Comparison of ENCODE assay signal across 1 cellular context in genomic region chr14:59251811-59252771, GRCh38.
TF ChIP-seq lines count a peak whose summit lies in the region.

No MANE protein-coding gene starts in this region.

TF ChIP-seq in SK-N-SH, 30 proteins besides CTCF, POLR2A, EP300 and RAD21 (continued from another document):
- TF ChIP-seq, protein P1, sequence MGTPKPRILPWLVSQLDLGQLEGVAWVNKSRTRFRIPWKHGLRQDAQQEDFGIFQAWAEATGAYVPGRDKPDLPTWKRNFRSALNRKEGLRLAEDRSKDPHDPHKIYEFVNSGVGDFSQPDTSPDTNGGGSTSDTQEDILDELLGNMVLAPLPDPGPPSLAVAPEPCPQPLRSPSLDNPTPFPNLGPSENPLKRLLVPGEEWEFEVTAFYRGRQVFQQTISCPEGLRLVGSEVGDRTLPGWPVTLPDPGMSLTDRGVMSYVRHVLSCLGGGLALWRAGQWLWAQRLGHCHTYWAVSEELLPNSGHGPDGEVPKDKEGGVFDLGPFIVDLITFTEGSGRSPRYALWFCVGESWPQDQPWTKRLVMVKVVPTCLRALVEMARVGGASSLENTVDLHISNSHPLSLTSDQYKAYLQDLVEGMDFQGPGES (IDR thresholded peaks at IDR 0.05; ENCODE audit: low read depth, low read length), result no peak
- TF ChIP-seq NRF1 (IDR thresholded peaks at IDR 0.05; ENCODE audit: low read depth, low read length) (no peak), JUND (IDR thresholded peaks at IDR 0.05) (peak; percentile 31; the same call in 1 of the 2 replicates), SIN3A (IDR thresholded peaks at IDR 0.05; ENCODE audit: borderline replicate concordance, low read depth, low read length) (no peak), TAF1 (IDR thresholded peaks at IDR 0.05; ENCODE audit: borderline replicate concordance, low read depth, low read length) (no peak), RCOR1 (IDR thresholded peaks at IDR 0.05; ENCODE audit: low read length) (no peak), RFX5 (IDR thresholded peaks at IDR 0.05; ENCODE audit: low read length) (no peak), USF1 (IDR thresholded peaks at IDR 0.05; ENCODE audit: borderline replicate concordance, low read depth) (no peak)
- TF ChIP-seq, protein P2, sequence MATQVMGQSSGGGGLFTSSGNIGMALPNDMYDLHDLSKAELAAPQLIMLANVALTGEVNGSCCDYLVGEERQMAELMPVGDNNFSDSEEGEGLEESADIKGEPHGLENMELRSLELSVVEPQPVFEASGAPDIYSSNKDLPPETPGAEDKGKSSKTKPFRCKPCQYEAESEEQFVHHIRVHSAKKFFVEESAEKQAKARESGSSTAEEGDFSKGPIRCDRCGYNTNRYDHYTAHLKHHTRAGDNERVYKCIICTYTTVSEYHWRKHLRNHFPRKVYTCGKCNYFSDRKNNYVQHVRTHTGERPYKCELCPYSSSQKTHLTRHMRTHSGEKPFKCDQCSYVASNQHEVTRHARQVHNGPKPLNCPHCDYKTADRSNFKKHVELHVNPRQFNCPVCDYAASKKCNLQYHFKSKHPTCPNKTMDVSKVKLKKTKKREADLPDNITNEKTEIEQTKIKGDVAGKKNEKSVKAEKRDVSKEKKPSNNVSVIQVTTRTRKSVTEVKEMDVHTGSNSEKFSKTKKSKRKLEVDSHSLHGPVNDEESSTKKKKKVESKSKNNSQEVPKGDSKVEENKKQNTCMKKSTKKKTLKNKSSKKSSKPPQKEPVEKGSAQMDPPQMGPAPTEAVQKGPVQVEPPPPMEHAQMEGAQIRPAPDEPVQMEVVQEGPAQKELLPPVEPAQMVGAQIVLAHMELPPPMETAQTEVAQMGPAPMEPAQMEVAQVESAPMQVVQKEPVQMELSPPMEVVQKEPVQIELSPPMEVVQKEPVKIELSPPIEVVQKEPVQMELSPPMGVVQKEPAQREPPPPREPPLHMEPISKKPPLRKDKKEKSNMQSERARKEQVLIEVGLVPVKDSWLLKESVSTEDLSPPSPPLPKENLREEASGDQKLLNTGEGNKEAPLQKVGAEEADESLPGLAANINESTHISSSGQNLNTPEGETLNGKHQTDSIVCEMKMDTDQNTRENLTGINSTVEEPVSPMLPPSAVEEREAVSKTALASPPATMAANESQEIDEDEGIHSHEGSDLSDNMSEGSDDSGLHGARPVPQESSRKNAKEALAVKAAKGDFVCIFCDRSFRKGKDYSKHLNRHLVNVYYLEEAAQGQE (IDR thresholded peaks at IDR 0.05; ENCODE audit: low read depth, low read length), result no peak
- TF ChIP-seq, protein P3, sequence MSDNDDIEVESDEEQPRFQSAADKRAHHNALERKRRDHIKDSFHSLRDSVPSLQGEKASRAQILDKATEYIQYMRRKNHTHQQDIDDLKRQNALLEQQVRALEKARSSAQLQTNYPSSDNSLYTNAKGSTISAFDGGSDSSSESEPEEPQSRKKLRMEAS (IDR thresholded peaks at IDR 0.05; ENCODE audit: low read depth), result no peak
